ENCODE assay signal across 8 cellular contexts in genomic region chr11:47177229-47177845, GRCh38. TPM values are rescaled to one million over a fixed set of nuclear protein-coding genes. Genes with fewer than 3 reads are reported as not detected.
DNase-seq lines count a peak whose midpoint lies in the region; ATAC-seq and TF ChIP-seq lines count a peak whose summit lies in the region.

No MANE protein-coding gene starts in this region.

- intact Hi-C loops in PC-9 (cut with micrococcal nuclease; ENCODE audit: unreplicated experiment): loop anchor here (1.0 to 2.0 kb wide), 7 partner anchors 17 to 231 kb away; partner anchors contain the start of genes ACP2 and SLC39A13

- H3K9ac ChIP-seq in HUES6 (ENCODE audit: low read length) (peak overlapping the region; percentile 65), neuronal stem cell (ENCODE audit: low read depth, low read length, poor library complexity) (peak overlapping the region; percentile 75)

- peaks cover 26% of the 10 kb centered on the region for H3K79me1 ChIP-seq in neuronal stem cell (ENCODE audit: low read depth, low read length)

- H2AK5ac ChIP-seq in neuronal stem cell (ENCODE audit: low read depth, low read length): peak overlapping the region; percentile 97

- H3K18ac ChIP-seq in neuronal stem cell (ENCODE audit: low read length): peak overlapping the region; percentile 92

- no peak overlapping the region for H4K91ac ChIP-seq in neuronal stem cell (ENCODE audit: low read depth, low read length, poor library complexity)

- H2AFZ ChIP-seq in PC-9: peak overlapping the region; percentile 96
- H2AFZ ChIP-seq in neuronal stem cell (ENCODE audit: low read length): peak overlapping the region; percentile 98

- H3K79me2 ChIP-seq in PC-9 (ENCODE audit: low read depth): peaks cover 42% of the 10 kb centered on the region

- ATAC-seq in GM21423 (IDR thresholded peaks at IDR 0.05; ENCODE audit: unreplicated experiment): peak; percentile 41
- peak; percentile 54 for ATAC-seq in foreskin keratinocyte

- CTCF ChIA-PET in PC-9 (lab: Charles Lee): interaction anchor here (0.6 to 1.8 kb wide), 4 partner anchors 38 to 178 kb away, joined by 6 to 9 read pairs (median 7); partner anchors contain the start of gene DDB2

- H3K36me3 ChIP-seq in HUES6 (ENCODE audit: control insufficient read depth, insufficient read depth, low read length) (peaks cover 59% of the 10 kb centered on the region), PC-9 (ENCODE audit: low read depth) (peaks cover 25% of the 10 kb centered on the region; the same call in 1 of the 2 replicates), neuronal stem cell (replicated peaks in 1 of 2; ENCODE audit: control insufficient read depth in 2 of 2, insufficient read depth in 2 of 2, low read length in 2 of 2) (peaks cover 21 to 31% of the 10 kb centered on the region in 2 donors), thymus (ENCODE audit: control insufficient read depth, insufficient read depth) (peaks cover 24% of the 10 kb centered on the region)

- peak overlapping the region; percentile 5 for H3K23ac ChIP-seq in neuronal stem cell (ENCODE audit: low read depth, low read length, poor library complexity)

- no peaks in the 10 kb centered on the region for H3K27me3 ChIP-seq in HUES6 (ENCODE audit: control insufficient read depth, insufficient read depth, low read length)
- H3K27me3 ChIP-seq in PC-9 (ENCODE audit: insufficient read depth, low read depth): no peaks in the 10 kb centered on the region
- no peaks in the 10 kb centered on the region for H3K27me3 ChIP-seq in foreskin keratinocyte
- H3K27me3 ChIP-seq in neuronal stem cell (ENCODE audit: control insufficient read depth in 3 of 3, insufficient read depth in 3 of 3, low read depth in 1 of 3, low read length in 3 of 3): no peaks in the 10 kb centered on the region
- H3K27me3 ChIP-seq in thymus (ENCODE audit: control insufficient read depth, insufficient read depth): no peaks in the 10 kb centered on the region

- no peak overlapping the region for H2BK12ac ChIP-seq in neuronal stem cell (ENCODE audit: low read length)

- H4K20me1 ChIP-seq in PC-9 (ENCODE audit: insufficient read depth): peaks cover 26% of the 10 kb centered on the region

- no peak overlapping the region for H2BK120ac ChIP-seq in neuronal stem cell (ENCODE audit: low read depth, low read length)

- peak overlapping the region; percentile 49 for H3K14ac ChIP-seq in neuronal stem cell (ENCODE audit: low read length)

- no peak overlapping the region for H4K8ac ChIP-seq in neuronal stem cell (ENCODE audit: low read depth, low read length)

- no CpG with 5 or more reads among the region's 21 CpGs for WGBS in neuronal stem cell (ENCODE audit: extremely low coverage in 2 of 2, insufficient read length in 2 of 2, insufficient replicate concordance in 1 of 2), 2 donors
- 9% methylated on average over 21 of the region's 21 CpGs for WGBS in thymus

- POLR2A ChIA-PET in PC-9 (lab: Charles Lee; ENCODE audit: unreplicated experiment): interaction anchor here (0.5 to 0.6 kb wide), 3 partner anchors 47 to 72 kb away, joined by 3 to 5 read pairs (median 5); no protein-coding TSS in a partner anchor

- DNase-seq in DMS153 treated with DMSO at 0.1 percent for 48 hours (lab: John Stamatoyannopoulos, UW; ENCODE audit: unreplicated experiment): peak; percentile 61
- DNase-seq in PC-9: peak; percentile 70 to 77
- DNase-seq in activated gamma-delta T cell treated with anti-CD3 and anti-CD28 coated beads, Interleukin-2, amount 50 U/mL, for 16 hours (ENCODE audit: low read depth): peak; percentile 61
- DNase-seq in foreskin keratinocyte: peak in 1 of 2 donors; percentile 70
- peak; percentile 71 for DNase-seq in neuronal stem cell (ENCODE audit: low spot score)

- H3K9me2 ChIP-seq in PC-9 (ENCODE audit: insufficient read depth): no peaks in the 10 kb centered on the region

- no peaks in the 10 kb centered on the region for H3K9me3 ChIP-seq in HUES6 (ENCODE audit: control insufficient read depth, insufficient read depth, low read depth, low read length)
- H3K9me3 ChIP-seq in PC-9 (ENCODE audit: insufficient read depth, low read depth): no peaks in the 10 kb centered on the region
- no peaks in the 10 kb centered on the region for H3K9me3 ChIP-seq in neuronal stem cell (replicated peaks in 1 of 2; ENCODE audit: control insufficient read depth in 2 of 2, insufficient read depth in 1 of 2, low read depth in 1 of 2, low read length in 2 of 2)
- no peaks in the 10 kb centered on the region for H3K9me3 ChIP-seq in thymus (ENCODE audit: control insufficient read depth)

- H2BK5ac ChIP-seq in neuronal stem cell (ENCODE audit: low read length): peak overlapping the region; percentile 2

- H3K27ac ChIP-seq in HUES6 (ENCODE audit: low read depth, low read length) (peak overlapping the region; percentile 99; the same call in 1 of the 2 replicates), PC-9 (peak overlapping the region; percentile 77), foreskin keratinocyte (peak overlapping the region; percentile 68), neuronal stem cell (replicated peaks; ENCODE audit: low read length) (peak overlapping the region; percentile 76), thymus (ENCODE audit: low read depth) (peak overlapping the region; percentile 97)

- H3F3A ChIP-seq in PC-9 (ENCODE audit: insufficient read depth, low read depth): peaks cover 44% of the 10 kb centered on the region

- H3K4me3 ChIP-seq in HUES6 (ENCODE audit: low read depth, low read length): peak overlapping the region; percentile 100
- H3K4me3 ChIP-seq in PC-9: peak overlapping the region; percentile 95
- peak overlapping the region; percentile 86 to 90 for H3K4me3 ChIP-seq in neuronal stem cell (ENCODE audit: low read length in 2 of 2)
- peak overlapping the region; percentile 79 for H3K4me3 ChIP-seq in thymus (ENCODE audit: low read length)

- no peak overlapping the region for H3K4ac ChIP-seq in neuronal stem cell (ENCODE audit: low read length)

- H3K4me1 ChIP-seq in HUES6 (ENCODE audit: control insufficient read depth, insufficient read depth, low read length) (peaks cover 14% of the 10 kb centered on the region), PC-9 (replicated peaks; ENCODE audit: insufficient read depth) (peaks cover 12% of the 10 kb centered on the region), foreskin keratinocyte (no peaks in the 10 kb centered on the region), neuronal stem cell (ENCODE audit: control insufficient read depth in 2 of 2, insufficient read depth in 1 of 2, low read depth in 1 of 2, low read length in 2 of 2) (peaks cover 8 to 15% of the 10 kb centered on the region in 2 donors), thymus (ENCODE audit: control insufficient read depth, insufficient read depth, low read length) (peaks cover 5% of the 10 kb centered on the region)

- no TSS peak for BruUV-seq in PC-9 (replicated peaks; lab: Mats Ljungman, UMichigan)

- H2BK15ac ChIP-seq in neuronal stem cell (ENCODE audit: low read length): peak overlapping the region; percentile 42

- TF ChIP-seq CTCF in PC-9 (conservative IDR thresholded peaks at IDR 0.05) (peak; percentile 82), foreskin keratinocyte (conservative IDR thresholded peaks at IDR 0.05) (peak; percentile 86)

- peak overlapping the region; percentile 95 for H3K4me2 ChIP-seq in PC-9
- H3K4me2 ChIP-seq in neuronal stem cell (ENCODE audit: insufficient read depth, low read length, poor library complexity, severe bottlenecking): peak overlapping the region; percentile 96

RNA-seq across cellular contexts. Expression of gene ARFGAP2, which starts 0.7 kb away (rescaled TPM):
- total RNA-seq in PC-9 (2021) (122 and 130 TPM in 2 replicates), foreskin keratinocyte (78.2 and 83.5 TPM in 2 replicates)
- polyA plus RNA-seq in foreskin keratinocyte (51.4 and 52.2 TPM in 2 replicates), thymus (60.6 TPM)
- polyA plus RNA-seq in neuronal stem cell (2013, experiment 1 of 2): 43.5 TPM
- 44.2 TPM for polyA plus RNA-seq in neuronal stem cell (2013, experiment 2 of 2)

RNA-seq across cellular contexts. Expression of gene PACSIN3, which starts 8.9 kb away (rescaled TPM):
- 113 and 114 TPM in 2 replicates for total RNA-seq in PC-9 (2021)
- total RNA-seq in foreskin keratinocyte: 67.9 and 71.4 TPM in 2 replicates
- 85.9 and 87.5 TPM in 2 replicates for polyA plus RNA-seq in foreskin keratinocyte
- 5.1 TPM for polyA plus RNA-seq in neuronal stem cell (2013, experiment 1 of 2)
- polyA plus RNA-seq in neuronal stem cell (2013, experiment 2 of 2): 5.5 TPM
- 7.7 TPM for polyA plus RNA-seq in thymus

RNA-seq across cellular contexts. Expression of gene DDB2, which starts 37.4 kb away (rescaled TPM):
- 72.3 and 85.2 TPM in 2 replicates for total RNA-seq in PC-9 (2021)
- total RNA-seq in foreskin keratinocyte: 57.9 and 67.0 TPM in 2 replicates
- 61.9 and 71.7 TPM in 2 replicates for polyA plus RNA-seq in foreskin keratinocyte
- 96.5 TPM for polyA plus RNA-seq in neuronal stem cell (2013, experiment 1 of 2)
- polyA plus RNA-seq in neuronal stem cell (2013, experiment 2 of 2): 91.1 TPM
- polyA plus RNA-seq in thymus: 106 TPM
